Comparison of ENCODE assay signal across 20 cellular contexts in the genomic region with DNA sequence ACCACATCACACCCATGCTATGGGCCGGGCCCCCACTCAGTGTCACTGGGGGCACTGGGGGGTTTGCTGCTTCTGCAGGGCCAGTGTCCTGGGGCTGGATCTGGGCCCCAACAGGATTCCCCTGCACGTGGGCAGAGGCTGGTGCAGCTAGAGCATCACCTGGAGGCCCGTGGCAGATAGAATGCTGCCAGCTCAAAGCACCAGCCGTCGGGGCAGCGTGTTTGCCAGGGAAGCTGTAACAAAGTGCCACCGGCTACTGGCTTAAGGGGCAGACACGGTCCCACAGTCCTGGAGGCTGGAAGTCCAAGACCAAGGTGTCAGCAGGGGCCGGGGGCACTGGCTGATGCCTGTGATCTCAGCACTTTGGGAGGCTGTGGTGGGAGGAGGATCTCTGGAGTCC. TPM values are rescaled to one million over a fixed set of nuclear protein-coding genes. Genes with fewer than 3 reads are reported as not detected.
"Had no signal": no experiment of that assay in that cellular context is flagged by ENCODE, and none has a peak within 500 bp of the region (broad histone marks: within the 10 kb centered on the region; RNA-seq: fewer than 3 reads in every experiment).

No MANE protein-coding gene starts in this region.

- DNase-seq: activated CD4-positive, alpha-beta T cell treated with anti-CD3 and anti-CD28 coated beads, Interleukin-2, amount 50 U/mL, for 48 hours; activated gamma-delta T cell; activated naive CD4-positive, alpha-beta T cell treated with anti-CD3 and anti-CD28 coated beads, Interleukin-2, amount 50 U/mL, for 16 hours; activated T-cell treated with anti-CD3 and anti-CD28 coated beads, Interleukin-2, amount 50 U/mL, for 72 hours; brain microvascular endothelial cell; caudate nucleus; dermis blood vessel endothelial cell; effector CD8-positive, alpha-beta T cell; erythroblast; foreskin fibroblast; kidney; naive thymus-derived CD4-positive, alpha-beta T cell; retina; stimulated activated CD4-positive, alpha-beta T cell treated with anti-CD3 and anti-CD28 coated beads, Interleukin-4, amount 100 ng/mL, for 24 hours; stimulated activated naive CD4-positive, alpha-beta T cell treated with Interleukin-2 at 50 U/mL for 16 hours; T1000 had no signal

- H3K27ac ChIP-seq: brain microvascular endothelial cell, thoracic aorta, upper lobe of left lung had no signal

- H3K9me3 ChIP-seq: thoracic aorta, upper lobe of left lung had no signal

- FAIRE-seq: kidney had no signal

- H3K4me3 ChIP-seq: lung, thoracic aorta, upper lobe of left lung had no signal

- H3K27me3 ChIP-seq: brain microvascular endothelial cell, upper lobe of left lung had no signal

RNA-seq across cellular contexts. Expression of a gene that starts 35.8 kb away (rescaled TPM):
- total RNA-seq: progenitor cell of endocrine pancreas had no signal
